ENCODE assay signal across 18 cellular contexts in genomic region chr3:180181387-180181786, GRCh38.
"Had no signal": no experiment of that assay in that cellular context is flagged by ENCODE, and none has a peak within 500 bp of the region (broad histone marks: within the 10 kb centered on the region; RNA-seq: fewer than 3 reads in every experiment).

No MANE protein-coding gene starts in this region.

- H3K27me3 ChIP-seq: esophagus squamous epithelium, hepatocyte, neutrophil, ovary, right atrium auricular region, stomach had no signal

- H3K27ac ChIP-seq: esophagus squamous epithelium, hepatocyte, neutrophil, ovary, right atrium auricular region, stomach had no signal

- H3K79me2 ChIP-seq: hepatocyte had no signal

- H3K4me2 ChIP-seq: hepatocyte had no signal

- ATAC-seq: effector memory CD8-positive, alpha-beta T cell; left colon; left ventricle myocardium superior; mucosa of descending colon; naive thymus-derived CD8-positive, alpha-beta T cell had no signal

- DNase-seq: effector memory CD8-positive, alpha-beta T cell; esophagus squamous epithelium; foreskin melanocyte; head of caudate nucleus; left colon; left ventricle myocardium superior; mucosa of descending colon; naive thymus-derived CD8-positive, alpha-beta T cell; ovary; small intestine; stimulated activated CD4-positive, alpha-beta T cell treated with anti-CD3 and anti-CD28 coated beads, Interleukin-12 subunit alpha, Interleukin-12 subunit beta, amount 100 ng/mL, for 4 hours; stimulated activated naive CD4-positive, alpha-beta T cell; stomach; trophoblast cell had no signal

- H2AFZ ChIP-seq: hepatocyte had no signal

- H3K4me3 ChIP-seq: esophagus squamous epithelium, hepatocyte, lung, mucosa of descending colon, ovary, right atrium auricular region, stomach had no signal

- H3K36me3 ChIP-seq: esophagus squamous epithelium, neutrophil, ovary, right atrium auricular region, stomach had no signal

- H3K4me1 ChIP-seq: esophagus squamous epithelium, right atrium auricular region, stomach had no signal

- H3K9me3 ChIP-seq: esophagus squamous epithelium, neutrophil, ovary, right atrium auricular region, stomach had no signal
